ENCODE assay signal across 8 cellular contexts in genomic region chr6:121333694-121334093, GRCh38. TPM values are rescaled to one million over a fixed set of nuclear protein-coding genes. Genes with fewer than 3 reads are reported as not detected.
DNase-seq lines count a peak whose midpoint lies in the region; ATAC-seq and TF ChIP-seq lines count a peak whose summit lies in the region.
"Not testable (repeated sequence)": the region's sequence is repeated elsewhere in the genome, so short reads cannot be mapped to it uniquely, and the experiment has no call there.

No MANE protein-coding gene starts in this region.

- POLR2A ChIA-PET in CD4-positive, alpha-beta memory T cell (lab: Charles Lee; ENCODE audit: partially characterized antibody), result not testable (repeated sequence)

- peak in 1 of 5 donors; percentile 32 for DNase-seq in CD4-positive, alpha-beta memory T cell
- not testable (repeated sequence) for DNase-seq in WERI-Rb-1; ascending aorta (ENCODE audit: low spot score in 2 of 2); esophagus muscularis mucosa (ENCODE audit: extremely low spot score); memory B cell (ENCODE audit: low spot score in 2 of 2); progenitor cell of endocrine pancreas (ENCODE audit: low spot score, unreplicated experiment); transverse colon

- WGBS in esophagus muscularis mucosa, result 95% methylated on average over 28 of the region's 28 CpGs
- WGBS in transverse colon (ENCODE audit: low coverage in 1 of 2), 2 donors, result 93 to 95% methylated on average over 19 to 28 of the region's 28 CpGs

- peak overlapping the region; percentile 70 to 99 (median 96) for H3K4me3 Mint-ChIP-seq in CD4-positive, alpha-beta memory T cell
- H3K4me3 Mint-ChIP-seq in memory B cell (peak overlapping the region; percentile 47), progenitor cell of endocrine pancreas (ENCODE audit: low read depth) (peak overlapping the region; percentile 96)

- ATAC-seq in memory B cell (ENCODE audit: low read depth), result not testable (repeated sequence)

- TF ChIP-seq EP300 in esophagus muscularis mucosa (IDR thresholded peaks at IDR 0.05); transverse colon (IDR thresholded peaks at IDR 0.05; ENCODE audit: low read depth): not testable (repeated sequence)

- H3K9ac ChIP-seq in KMS-11, result not testable (repeated sequence)

- H3K27ac Mint-ChIP-seq in CD4-positive, alpha-beta memory T cell, result peak overlapping the region; percentile 95 to 100 (median 99)
- peak overlapping the region; percentile 98 for H3K27ac Mint-ChIP-seq in memory B cell
- not testable (repeated sequence) for H3K27ac Mint-ChIP-seq in progenitor cell of endocrine pancreas

- H3K9me3 ChIP-seq in CD4-positive, alpha-beta memory T cell (ENCODE audit: control insufficient read depth in 1 of 2, low read length in 2 of 2); WERI-Rb-1 (ENCODE audit: severe bottlenecking); ascending aorta; esophagus muscularis mucosa; transverse colon: not testable (repeated sequence)

- in situ Hi-C loops in transverse colon (cut with MboI; ENCODE audit: low pct_ligation_motif_present in 1 of 4, low pct_unique_long_range_greater_than_20kb in 1 of 4, low sequenced_read_pairs in 3 of 4), result not testable (repeated sequence)

- peak overlapping the region; percentile 93 for H2AFZ ChIP-seq in KMS-11 (ENCODE audit: low read depth)

- peak overlapping the region; percentile 98 for H3K27ac ChIP-seq in CD4-positive, alpha-beta memory T cell (ENCODE audit: low read depth, low read length)
- H3K27ac ChIP-seq in KMS-11, WERI-Rb-1, ascending aorta: not testable (repeated sequence)
- peak overlapping the region in 3 of 4 donors; percentile 90 to 96 (median 95) for H3K27ac ChIP-seq in esophagus muscularis mucosa (replicated peaks in 1 of 4)
- H3K27ac ChIP-seq in transverse colon, result peak overlapping the region in 3 of 4 donors; percentile 85 to 95 (median 90)

- H3K4me1 ChIP-seq in CD4-positive, alpha-beta memory T cell (ENCODE audit: insufficient read depth, low read length), result peaks cover 29% of the 10 kb centered on the region
- not testable (repeated sequence) for H3K4me1 ChIP-seq in KMS-11 (ENCODE audit: low read depth, poor library complexity, severe bottlenecking); ascending aorta; transverse colon
- peaks cover 0 to 13% (median 9%) of the 10 kb centered on the region in 4 donors for H3K4me1 ChIP-seq in esophagus muscularis mucosa

- H3K27me3 ChIP-seq in CD4-positive, alpha-beta memory T cell (ENCODE audit: insufficient read depth, low read length); KMS-11 (ENCODE audit: insufficient read depth, low read depth); WERI-Rb-1 (ENCODE audit: insufficient read depth, low read depth, severe bottlenecking); ascending aorta; esophagus muscularis mucosa; transverse colon: not testable (repeated sequence)

- peak overlapping the region; percentile 91 to 96 for H3K4me3 ChIP-seq in CD4-positive, alpha-beta memory T cell (ENCODE audit: low read length in 2 of 2)
- H3K4me3 ChIP-seq in KMS-11 (IDR thresholded peaks at IDR 0.05; ENCODE audit: insufficient read depth, low read depth, low read length), result peak overlapping the region; percentile 8
- H3K4me3 ChIP-seq in WERI-Rb-1 (ENCODE audit: low read depth, low read length), result peak overlapping the region; percentile 54; the same call in 1 of the 2 replicates
- peak overlapping the region; percentile 74 to 76 for H3K4me3 ChIP-seq in ascending aorta
- peak overlapping the region; percentile 61 to 85 (median 74) for H3K4me3 ChIP-seq in esophagus muscularis mucosa
- H3K4me3 ChIP-seq in transverse colon, result peak overlapping the region in 3 of 4 donors; percentile 57 to 80 (median 67)

- TF ChIP-seq CTCF in KMS-11 (conservative IDR thresholded peaks at IDR 0.05; ENCODE audit: low read depth, low read length); WERI-Rb-1 (IDR thresholded peaks at IDR 0.05; ENCODE audit: low read depth, low read length); ascending aorta (IDR thresholded peaks at IDR 0.05); esophagus muscularis mucosa (IDR thresholded peaks at IDR 0.05); progenitor cell of endocrine pancreas (IDR thresholded peaks at IDR 0.05; ENCODE audit: unreplicated experiment); transverse colon (IDR thresholded peaks at IDR 0.05): not testable (repeated sequence)

- not testable (repeated sequence) for H3K27me3 Mint-ChIP-seq in CD4-positive, alpha-beta memory T cell; memory B cell; progenitor cell of endocrine pancreas

- peak overlapping the region; percentile 45 for H3K4me2 ChIP-seq in KMS-11

- intact Hi-C loops in CD4-positive, alpha-beta memory T cell (cut with micrococcal nuclease), result loop anchor here (1.0 to 2.0 kb wide), 4 partner anchors 67 to 1985 kb away; partner anchors contain the start of genes HSF2, MAN1A1 and SERINC1
- intact Hi-C loops in ascending aorta (cut with DNase I), result loop anchor here (10.0 kb wide), 4 partner anchors 251 to 1141 kb away; partner anchors contain the start of gene SERINC1
- intact Hi-C loops in esophagus muscularis mucosa (cut with DNase I); transverse colon (cut with DNase I; ENCODE audit: low total_unique reads): not testable (repeated sequence)

- H4K20me1 ChIP-seq in KMS-11 (ENCODE audit: insufficient read depth), result not testable (repeated sequence)

- not testable (repeated sequence) for H3K36me3 ChIP-seq in CD4-positive, alpha-beta memory T cell (ENCODE audit: insufficient read depth, low read length); KMS-11 (ENCODE audit: insufficient read depth); WERI-Rb-1; ascending aorta; esophagus muscularis mucosa; transverse colon

- not testable (repeated sequence) for H3K9me3 Mint-ChIP-seq in CD4-positive, alpha-beta memory T cell; memory B cell; progenitor cell of endocrine pancreas (ENCODE audit: low read depth)

- peaks cover 0 to 10% of the 10 kb centered on the region in 2 donors for H3K36me3 Mint-ChIP-seq in CD4-positive, alpha-beta memory T cell
- not testable (repeated sequence) for H3K36me3 Mint-ChIP-seq in memory B cell; progenitor cell of endocrine pancreas (ENCODE audit: insufficient read depth)

- not testable (repeated sequence) for TF ChIP-seq POLR2A in esophagus muscularis mucosa (IDR thresholded peaks at IDR 0.05; ENCODE audit: low read depth); transverse colon (IDR thresholded peaks at IDR 0.05)

- CTCF ChIA-PET in CD4-positive, alpha-beta memory T cell (lab: Charles Lee; ENCODE audit: partially characterized antibody), result not testable (repeated sequence)

- H3K79me2 ChIP-seq in KMS-11 (ENCODE audit: insufficient read depth, low read depth), result not testable (repeated sequence)

- H3K4me1 Mint-ChIP-seq in CD4-positive, alpha-beta memory T cell, result peaks cover 14 to 38% (median 23%) of the 10 kb centered on the region in 4 donors
- H3K4me1 Mint-ChIP-seq in memory B cell (peaks cover 15% of the 10 kb centered on the region), progenitor cell of endocrine pancreas (ENCODE audit: low read depth) (peaks cover 11% of the 10 kb centered on the region)

RNA-seq across cellular contexts. Expression of gene TBC1D32, which starts 0.6 kb away (rescaled TPM):
- total RNA-seq in CD4-positive, alpha-beta memory T cell, result 10 to 100 TPM; 11.2 to 13.2 TPM
- polyA plus RNA-seq in CD4-positive, alpha-beta memory T cell, result 1 to 10 TPM in 1 of 2 donors, not detected in 1; 5.5 TPM
- total RNA-seq in ascending aorta (2.1 TPM), esophagus muscularis mucosa (1 to 10 TPM; 2.2 to 3.3 (median 2.8) TPM), progenitor cell of endocrine pancreas (13.6 and 15.4 TPM in 2 replicates), transverse colon (10 to 100 TPM; 13.4 to 49.6 (median 22.6) TPM)

Comparison
In these comparisons a context has a peak if more than half of its experiments do, and no peak if none do; other contexts are left out.
1. H3K4me3 ChIP-seq: peak in every context shown above with its lines; median percentile 94 in CD4-positive, alpha-beta memory T cell; 75 in ascending aorta; 74 in esophagus muscularis mucosa; 67 in transverse colon; 54 in WERI-Rb-1; 8 in KMS-11.